In the genomic region with DNA sequence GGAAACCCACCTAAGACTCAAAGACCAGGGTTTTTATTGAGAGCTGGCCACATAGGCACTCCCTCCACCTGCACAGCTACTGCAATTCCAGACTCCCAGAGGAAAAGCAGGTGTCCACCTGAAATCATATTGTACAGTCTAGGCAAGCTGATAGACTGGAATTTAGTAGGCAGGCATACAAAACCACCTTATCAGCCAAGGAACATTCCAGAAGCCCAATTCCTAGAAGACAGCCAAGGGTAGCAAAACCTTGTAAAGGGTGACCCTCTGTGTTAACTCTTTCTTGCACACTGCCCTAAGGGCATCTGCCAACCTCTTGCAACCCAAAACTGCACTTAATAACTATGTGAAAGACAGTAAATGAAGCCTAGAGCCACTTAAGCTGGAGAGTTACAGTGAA, we compare ENCODE assay signal across 38 cellular contexts. TPM values are rescaled to one million over a fixed set of nuclear protein-coding genes. Genes with fewer than 3 reads are reported as not detected.
"Had no signal": no experiment of that assay in that cellular context is flagged by ENCODE, and none has a peak within 500 bp of the region (broad histone marks: within the 10 kb centered on the region; RNA-seq: fewer than 3 reads in every experiment).

No MANE protein-coding gene starts in this region.

- H3K9me3 ChIP-seq: MG63 had no signal

- DNase-seq: Karpas-422, Kasumi-1, MG63, MM.1S, MV-4-11, NCI-H1048, NCI-H1092, NCI-H1092 treated with DMSO at 0.1 percent for 48 hours, NCI-H1105, NCI-H1105 treated with DMSO at 0.1 percent for 48 hours, NCI-H1417, NCI-H1417 treated with DMSO at 0.1 percent for 48 hours, NCI-H1436, NCI-H1436 treated with DMSO at 0.1 percent for 48 hours, NCI-H146, NCI-H1694, NCI-H1694 treated with DMSO at 0.1 percent for 48 hours, NCI-H187, NCI-H187 treated with DMSO at 0.1 percent for 48 hours, NCI-H1930, NCI-H2029, NCI-H2029 treated with DMSO at 0.1 percent for 48 hours, NCI-H2081 treated with DMSO at 0.1 percent for 48 hours, NCI-H2107, NCI-H2171, NCI-H2171 treated with DMSO at 0.1 percent for 48 hours, NCI-H2227 treated with DMSO at 0.1 percent for 48 hours, NCI-H226, NCI-H345, NCI-H446, NCI-H446 treated with DMSO at 0.1 percent for 48 hours, NCI-H510A, NCI-H510A treated with DMSO at 0.1 percent for 48 hours, NCI-H524 had no signal

- H3K4me3 ChIP-seq: MG63 had no signal

- H3K27me3 ChIP-seq: MG63 had no signal

- H3K36me3 ChIP-seq: MG63 had no signal

RNA-seq across cellular contexts. Expression of a gene that starts 5.3 kb away (rescaled TPM):
- total RNA-seq: LHCN-M2, MCF 10A had no signal

RNA-seq across cellular contexts. Expression of a gene that starts 5.7 kb away (rescaled TPM):
- total RNA-seq: LHCN-M2, M059J, NCI-H460 had no signal

RNA-seq across cellular contexts. Expression of a gene that starts 46.5 kb away (rescaled TPM):
- total RNA-seq: LHCN-M2, NCI-H460 had no signal
